ENCODE assay signal across 7 cellular contexts in genomic region chr16:9793623-9794022, GRCh38.
"Had no signal": no experiment of that assay in that cellular context is flagged by ENCODE, and none has a peak within 500 bp of the region (broad histone marks: within the 10 kb centered on the region; RNA-seq: fewer than 3 reads in every experiment).

No MANE protein-coding gene starts in this region.

- ATAC-seq: K562 had no signal

- H3K4me3 ChIP-seq: K562 had no signal

- FAIRE-seq: HTR-8/SVneo, K562 had no signal

- H3K27ac ChIP-seq: HL-60, KMS-11 had no signal

- DNase-seq: IMR-90, KBM-7, KG1 had no signal

- H3K4me2 ChIP-seq: KMS-11 had no signal

- H3K9ac ChIP-seq: KMS-11 had no signal
